Comparison of ENCODE assay signal across 18 cellular contexts in genomic region chr13:110271313-110271712, GRCh38. TPM values are rescaled to one million over a fixed set of nuclear protein-coding genes. Genes with fewer than 3 reads are reported as not detected.
DNase-seq lines count a peak whose midpoint lies in the region; TF ChIP-seq lines count a peak whose summit lies in the region.
"Had no signal": no experiment of that assay in that cellular context is flagged by ENCODE, and none has a peak within 500 bp of the region (broad histone marks: within the 10 kb centered on the region; RNA-seq: fewer than 3 reads in every experiment).

No MANE protein-coding gene starts in this region.

- no peak overlapping the region for H3K4me3 ChIP-seq in ascending aorta
- H3K4me3 ChIP-seq in coronary artery = no peak overlapping the region
- no peak overlapping the region for H3K4me3 ChIP-seq in lower leg skin (ENCODE audit: low read depth, poor library complexity, severe bottlenecking)
- no peak overlapping the region for H3K4me3 ChIP-seq in smooth muscle cell
- no peak overlapping the region for H3K4me3 ChIP-seq in prostate gland
- H3K4me3 ChIP-seq: BLaER1 treated with 17β-estradiol and CSF1 and Interleukin-3, amounts not matched to agents 10 nM and 100 nM had no signal

- no peaks in the 10 kb centered on the region for H3K9me3 ChIP-seq in ascending aorta
- H3K9me3 ChIP-seq in smooth muscle cell (replicated peaks; ENCODE audit: low read depth) = no peaks in the 10 kb centered on the region
- H3K9me3 ChIP-seq in prostate gland = no peaks in the 10 kb centered on the region
- H3K9me3 ChIP-seq: BLaER1 treated with 17β-estradiol and CSF1 and Interleukin-3, amounts not matched to agents 10 nM and 100 nM had no signal

- peaks cover 75% of the 10 kb centered on the region for H3F3A ChIP-seq in smooth muscle cell (ENCODE audit: low read depth)

- intact Hi-C loops in ascending aorta (cut with DNase I) = no loop called here
- intact Hi-C loops in lower leg skin (cut with DNase I; ENCODE audit: low total_unique reads) = no loop called here
- intact Hi-C loops in prostate gland (cut with DNase I) = no loop called here

- H3K27ac ChIP-seq in ascending aorta (peak overlapping the region; percentile 20 to 39), coronary artery (peak overlapping the region; percentile 34 to 69), smooth muscle cell (ENCODE audit: low read depth) (peak overlapping the region; percentile 56), prostate gland (no peak overlapping the region)
- H3K27ac ChIP-seq: BLaER1 treated with 17β-estradiol and CSF1 and Interleukin-3, amounts not matched to agents 10 nM and 100 nM had no signal

- TF ChIP-seq CTCF in ascending aorta (IDR thresholded peaks at IDR 0.05) = no peak
- no peak for TF ChIP-seq CTCF in coronary artery (IDR thresholded peaks at IDR 0.05)
- TF ChIP-seq CTCF in lower leg skin (IDR thresholded peaks at IDR 0.05) = no peak
- no peak for TF ChIP-seq CTCF in smooth muscle cell (IDR thresholded peaks at IDR 0.05; ENCODE audit: borderline replicate concordance, insufficient read depth, poor library complexity, severe bottlenecking)
- no peak for TF ChIP-seq CTCF in prostate gland (IDR thresholded peaks at IDR 0.05)

- H3K4me1 ChIP-seq in ascending aorta (peaks cover 9 to 69% of the 10 kb centered on the region in 2 donors), smooth muscle cell (ENCODE audit: low read depth) (peaks cover 21% of the 10 kb centered on the region), prostate gland (replicated peaks) (no peaks in the 10 kb centered on the region)
- H3K4me1 ChIP-seq: BLaER1 treated with 17β-estradiol and CSF1 and Interleukin-3, amounts not matched to agents 10 nM and 100 nM had no signal

- no peak for TF ChIP-seq POLR2A in lower leg skin (IDR thresholded peaks at IDR 0.05)
- no peak for TF ChIP-seq POLR2A in prostate gland (IDR thresholded peaks at IDR 0.05)

- peaks cover 8 to 17% of the 10 kb centered on the region in 2 donors for H3K36me3 ChIP-seq in ascending aorta
- peaks cover 4% of the 10 kb centered on the region for H3K36me3 ChIP-seq in smooth muscle cell (ENCODE audit: low read depth)
- H3K36me3 ChIP-seq in prostate gland = no peaks in the 10 kb centered on the region
- H3K36me3 ChIP-seq: BLaER1 treated with 17β-estradiol and CSF1 and Interleukin-3, amounts not matched to agents 10 nM and 100 nM had no signal

- H3K27me3 ChIP-seq in ascending aorta = no peaks in the 10 kb centered on the region
- H3K27me3 ChIP-seq in smooth muscle cell (ENCODE audit: low read depth) = no peaks in the 10 kb centered on the region
- H3K27me3 ChIP-seq in prostate gland (replicated peaks; ENCODE audit: insufficient read depth) = no peaks in the 10 kb centered on the region
- H3K27me3 ChIP-seq: BLaER1 treated with 17β-estradiol and CSF1 and Interleukin-3, amounts not matched to agents 10 nM and 100 nM had no signal

- WGBS in lower leg skin, 2 donors = 77 to 79% methylated on average over 5 of the region's 5 CpGs
- 81% methylated on average over 5 of the region's 5 CpGs for whole genome bisulfite sequencing in smooth muscle cell (ENCODE audit: low lambda C conversion rate)
- 86% methylated on average over 5 of the region's 5 CpGs for whole genome bisulfite sequencing in prostate gland

- H4K20me1 ChIP-seq in smooth muscle cell (ENCODE audit: low read depth) = peaks cover 100% of the 10 kb centered on the region
- H4K20me1 ChIP-seq: BLaER1 treated with 17β-estradiol and CSF1 and Interleukin-3, amounts not matched to agents 10 nM and 100 nM had no signal

- H3K79me2 ChIP-seq in smooth muscle cell (ENCODE audit: low read depth) = peaks cover 100% of the 10 kb centered on the region

- H2AFZ ChIP-seq in smooth muscle cell (ENCODE audit: low read depth) = no peak overlapping the region

- H3K9ac ChIP-seq in smooth muscle cell (ENCODE audit: low read depth) = no peak overlapping the region
- H3K9ac ChIP-seq: BLaER1 treated with 17β-estradiol and CSF1 and Interleukin-3, amounts not matched to agents 10 nM and 100 nM had no signal

- DNase-seq in ascending aorta (ENCODE audit: low spot score in 2 of 2) (peak in 1 of 2 donors; percentile 59), coronary artery (ENCODE audit: low spot score) (no peak), lower leg skin (ENCODE audit: low spot score in 2 of 2) (peak; percentile 11 to 77), smooth muscle cell (lab: John Stamatoyannopoulos, UW; ENCODE audit: unreplicated experiment) (no peak), prostate gland (ENCODE audit: low spot score) (no peak), mesenteric fat pad (ENCODE audit: low spot score) (no peak), KG1 (lab: John Stamatoyannopoulos, UW) (no peak)
- DNase-seq: Calu3; CD8-positive, alpha-beta T cell; DMS53; EL; NCI-H1092 treated with DMSO at 0.1 percent for 48 hours; NCI-H146; NCI-H2081; NCI-H2171 treated with DMSO at 0.1 percent for 48 hours; NCI-H446; NCI-H69 had no signal

- H3K4me2 ChIP-seq in smooth muscle cell = no peak overlapping the region
- H3K4me2 ChIP-seq: BLaER1 treated with 17β-estradiol and CSF1 and Interleukin-3, amounts not matched to agents 10 nM and 100 nM had no signal

RNA-seq across cellular contexts. Expression of gene COL4A1, which starts 35.6 kb away (rescaled TPM):
- 756 TPM for total RNA-seq in ascending aorta
- 100 to 1,000 TPM in 1 of 4 donors, 10 to 100 TPM in 3; 41.0 to 105 (median 56.7) TPM for total RNA-seq in lower leg skin
- total RNA-seq in smooth muscle cell = 4,372 and 5,353 TPM in 2 replicates
- 1,844 and 2,409 TPM in 2 replicates for polyA plus RNA-seq in smooth muscle cell
- total RNA-seq in prostate gland = 100 to 1,000 TPM in 1 of 2 donors, 10 to 100 TPM in 1; 37.3 to 132 TPM
- 1,996 TPM for total RNA-seq in mesenteric fat pad
- total RNA-seq: CD8-positive, alpha-beta T cell had no signal

RNA-seq across cellular contexts. Expression of gene COL4A2, which starts 35.8 kb away (rescaled TPM):
- 1,227 TPM for total RNA-seq in ascending aorta
- 100 to 1,000 TPM in 1 of 4 donors, 10 to 100 TPM in 3; 40.8 to 119 (median 58.9) TPM for total RNA-seq in lower leg skin
- 1,456 and 1,535 TPM in 2 replicates for total RNA-seq in smooth muscle cell
- polyA plus RNA-seq in smooth muscle cell = 2,012 and 2,786 TPM in 2 replicates
- total RNA-seq in prostate gland = 100 to 1,000 TPM in 1 of 2 donors, 10 to 100 TPM in 1; 82.8 to 193 TPM
- 1,333 TPM for total RNA-seq in mesenteric fat pad
- total RNA-seq: CD8-positive, alpha-beta T cell had no signal

Comparison
In these comparisons a context has a peak if more than half of its experiments do, and no peak if none do; other contexts are left out.
1. DNase-seq: peak in lower leg skin (2 of 2); none in coronary artery (single experiment), smooth muscle cell (single experiment), prostate gland (single experiment), mesenteric fat pad (single experiment) and KG1 (single experiment).
2. H3K27ac ChIP-seq: peak in ascending aorta (2 of 2), coronary artery (2 of 2) and smooth muscle cell (single experiment); none in prostate gland (0 of 2).